Comparison of ENCODE assay signal across 10 cellular contexts in the genomic region with DNA sequence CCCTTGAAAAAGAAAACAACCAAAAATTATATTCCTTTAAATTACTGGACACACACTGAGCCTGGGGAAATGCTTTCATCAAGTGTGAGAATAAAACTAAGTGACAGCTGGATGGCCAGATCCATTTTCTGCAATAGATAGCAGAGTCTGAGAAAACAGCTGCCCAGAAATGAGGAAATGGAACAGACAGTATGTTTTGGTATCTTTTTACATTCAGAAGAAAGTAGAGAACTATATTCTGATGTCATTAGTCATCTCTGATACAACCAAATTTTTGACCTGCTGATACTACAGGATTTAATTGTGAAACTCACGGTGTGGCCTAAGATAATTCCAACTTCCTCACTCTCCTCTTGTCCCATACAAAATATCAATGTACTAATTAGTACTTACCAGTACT.
DNase-seq lines count a peak whose midpoint lies in the region; ATAC-seq and TF ChIP-seq lines count a peak whose summit lies in the region.
"Had no signal": no experiment of that assay in that cellular context is flagged by ENCODE, and none has a peak within 500 bp of the region (broad histone marks: within the 10 kb centered on the region; RNA-seq: fewer than 3 reads in every experiment).

No MANE protein-coding gene starts in this region.

- TF ChIP-seq CTCF in OCI-LY3 (IDR thresholded peaks at IDR 0.05; ENCODE audit: low read depth, low read length) = no peak
- no peak for TF ChIP-seq CTCF in mesothelial cell of epicardium (IDR thresholded peaks at IDR 0.05; ENCODE audit: unreplicated experiment)
- TF ChIP-seq CTCF in dorsolateral prefrontal cortex (IDR thresholded peaks at IDR 0.05 in 54 of 56, conservative IDR thresholded peaks at IDR 0.05 in 2 of 56; ENCODE audit: low read depth in 1 of 56, partially characterized antibody in 56 of 56) = no peak

- H3K9me3 Mint-ChIP-seq in mesothelial cell of epicardium = no peaks in the 10 kb centered on the region
- no peaks in the 10 kb centered on the region for H3K9me3 Mint-ChIP-seq in activated CD4-positive, alpha-beta memory T cell treated with anti-CD3 and anti-CD28 coated beads for 36 hours

- peak overlapping the region; percentile 46 for H3K4me2 ChIP-seq in OCI-LY3 (ENCODE audit: low read length)

- H3K4me3 Mint-ChIP-seq in mesothelial cell of epicardium = no peak overlapping the region
- no peak overlapping the region for H3K4me3 Mint-ChIP-seq in activated CD4-positive, alpha-beta memory T cell treated with anti-CD3 and anti-CD28 coated beads for 36 hours

- H2AFZ ChIP-seq in OCI-LY3 (ENCODE audit: low read depth, low read length) = no peak overlapping the region

- peak; percentile 82 for ATAC-seq in GM18907 (IDR thresholded peaks at IDR 0.05; ENCODE audit: unreplicated experiment)
- peak; percentile 76 for ATAC-seq in HG02798 (IDR thresholded peaks at IDR 0.05; ENCODE audit: poor library complexity, unreplicated experiment)
- ATAC-seq: pancreas had no signal

- peak overlapping the region; percentile 58 for H3K27ac Mint-ChIP-seq in mesothelial cell of epicardium
- no peak overlapping the region for H3K27ac Mint-ChIP-seq in activated CD4-positive, alpha-beta memory T cell treated with anti-CD3 and anti-CD28 coated beads for 36 hours

- no peaks in the 10 kb centered on the region for H3K9me3 ChIP-seq in OCI-LY3 (ENCODE audit: insufficient read depth, low read length)
- H3K9me3 ChIP-seq: pancreas had no signal

- H3K4me3 ChIP-seq in OCI-LY3 (ENCODE audit: low read length) (peak overlapping the region; percentile 31), dorsolateral prefrontal cortex (no peak overlapping the region)
- H3K4me3 ChIP-seq: pancreas, SK-N-MC had no signal

- DNase-seq in mesothelial cell of epicardium (ENCODE audit: low spot score in 2 of 2, unreplicated experiment in 2 of 2) = no peak
- DNase-seq in posterior vena cava (ENCODE audit: low spot score) = no peak
- DNase-seq in dedifferentiated amniotic fluid mesenchymal stem cell (ENCODE audit: extremely low spot score) = no peak
- no peak for DNase-seq in dorsolateral prefrontal cortex
- DNase-seq in activated CD4-positive, alpha-beta memory T cell treated with anti-CD3 and anti-CD28 coated beads for 36 hours = no peak
- DNase-seq: pancreas had no signal

- H3K36me3 ChIP-seq in OCI-LY3 (replicated peaks; ENCODE audit: low read depth, low read length) = no peaks in the 10 kb centered on the region
- H3K36me3 ChIP-seq: pancreas had no signal

- intact Hi-C loops in posterior vena cava (cut with DNase I) (no loop called here), dorsolateral prefrontal cortex (cut with DNase I) (no loop called here)
- intact Hi-C loops in activated CD4-positive, alpha-beta memory T cell treated with anti-CD3 and anti-CD28 coated beads for 36 hours (cut with micrococcal nuclease) = no loop called here

- H3K4me1 ChIP-seq in OCI-LY3 (ENCODE audit: low read length) = peaks cover 48% of the 10 kb centered on the region

- no peaks in the 10 kb centered on the region for H3K27me3 Mint-ChIP-seq in mesothelial cell of epicardium (ENCODE audit: low read depth)
- peaks cover 12% of the 10 kb centered on the region for H3K27me3 Mint-ChIP-seq in activated CD4-positive, alpha-beta memory T cell treated with anti-CD3 and anti-CD28 coated beads for 36 hours

- no peaks in the 10 kb centered on the region for H3K27me3 ChIP-seq in OCI-LY3 (ENCODE audit: low read depth, low read length)
- H3K27me3 ChIP-seq in dorsolateral prefrontal cortex = peaks cover 0 to 35% (median 7%) of the 10 kb centered on the region in 45 donors
- H3K27me3 ChIP-seq: pancreas had no signal

- H3K27ac ChIP-seq in OCI-LY3 (ENCODE audit: low read length) (peak overlapping the region; percentile 47), dorsolateral prefrontal cortex (no peak overlapping the region)
- H3K27ac ChIP-seq: pancreas, SK-N-MC had no signal

- H3K9ac ChIP-seq in OCI-LY3 (ENCODE audit: low read length) = no peak overlapping the region

- POLR2A ChIA-PET in activated CD4-positive, alpha-beta memory T cell treated with anti-CD3 and anti-CD28 coated beads for 36 hours (lab: Charles Lee) = no interaction called here

- CTCF ChIA-PET in activated CD4-positive, alpha-beta memory T cell treated with anti-CD3 and anti-CD28 coated beads for 36 hours (lab: Charles Lee) = interaction anchor here (0.8 kb wide), 1 partner anchor 51 kb away, joined by 3 read pairs; no protein-coding TSS in a partner anchor

- H4K20me1 ChIP-seq in OCI-LY3 (ENCODE audit: insufficient read depth, low read length) = no peaks in the 10 kb centered on the region

- peaks cover 65% of the 10 kb centered on the region for H3K4me1 Mint-ChIP-seq in mesothelial cell of epicardium
- no peaks in the 10 kb centered on the region for H3K4me1 Mint-ChIP-seq in activated CD4-positive, alpha-beta memory T cell treated with anti-CD3 and anti-CD28 coated beads for 36 hours (ENCODE audit: low read depth)

- peaks cover 4% of the 10 kb centered on the region for H3K36me3 Mint-ChIP-seq in mesothelial cell of epicardium
- no peaks in the 10 kb centered on the region for H3K36me3 Mint-ChIP-seq in activated CD4-positive, alpha-beta memory T cell treated with anti-CD3 and anti-CD28 coated beads for 36 hours

- H3K79me2 ChIP-seq in OCI-LY3 (ENCODE audit: low read length) = no peaks in the 10 kb centered on the region
